In genomic region chr17:76139801-76140660, GRCh38 we compare ENCODE assay signal across 1 cellular context.
TF ChIP-seq lines count a peak whose summit lies in the region.

No MANE protein-coding gene starts in this region.

TF ChIP-seq in WTC11, 78 proteins besides CTCF, POLR2A, EP300 and RAD21 (continued from another document):
- TF ChIP-seq, protein P1, sequence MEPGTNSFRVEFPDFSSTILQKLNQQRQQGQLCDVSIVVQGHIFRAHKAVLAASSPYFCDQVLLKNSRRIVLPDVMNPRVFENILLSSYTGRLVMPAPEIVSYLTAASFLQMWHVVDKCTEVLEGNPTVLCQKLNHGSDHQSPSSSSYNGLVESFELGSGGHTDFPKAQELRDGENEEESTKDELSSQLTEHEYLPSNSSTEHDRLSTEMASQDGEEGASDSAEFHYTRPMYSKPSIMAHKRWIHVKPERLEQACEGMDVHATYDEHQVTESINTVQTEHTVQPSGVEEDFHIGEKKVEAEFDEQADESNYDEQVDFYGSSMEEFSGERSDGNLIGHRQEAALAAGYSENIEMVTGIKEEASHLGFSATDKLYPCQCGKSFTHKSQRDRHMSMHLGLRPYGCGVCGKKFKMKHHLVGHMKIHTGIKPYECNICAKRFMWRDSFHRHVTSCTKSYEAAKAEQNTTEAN (CRISPR knock-in tag; IDR thresholded peaks at IDR 0.05), result 0 out of 2 replicates have a peak, but pooled peaks have one; percentile 67
- TF ChIP-seq JAZF1 (CRISPR knock-in tag; IDR thresholded peaks at IDR 0.05) (no peak), EMX1 (CRISPR knock-in tag; IDR thresholded peaks at IDR 0.05) (no peak), ZBTB21 (CRISPR knock-in tag; IDR thresholded peaks at IDR 0.05; ENCODE audit: borderline replicate concordance) (no peak; the same call in 1 of the 2 replicates), USF2 (CRISPR knock-in tag; IDR thresholded peaks at IDR 0.05) (peak; percentile 38; the same call in 1 of the 2 replicates), FOXK1 (CRISPR knock-in tag; IDR thresholded peaks at IDR 0.05) (peak; percentile 27; the same call in 1 of the 2 replicates)
- TF ChIP-seq, protein P2, sequence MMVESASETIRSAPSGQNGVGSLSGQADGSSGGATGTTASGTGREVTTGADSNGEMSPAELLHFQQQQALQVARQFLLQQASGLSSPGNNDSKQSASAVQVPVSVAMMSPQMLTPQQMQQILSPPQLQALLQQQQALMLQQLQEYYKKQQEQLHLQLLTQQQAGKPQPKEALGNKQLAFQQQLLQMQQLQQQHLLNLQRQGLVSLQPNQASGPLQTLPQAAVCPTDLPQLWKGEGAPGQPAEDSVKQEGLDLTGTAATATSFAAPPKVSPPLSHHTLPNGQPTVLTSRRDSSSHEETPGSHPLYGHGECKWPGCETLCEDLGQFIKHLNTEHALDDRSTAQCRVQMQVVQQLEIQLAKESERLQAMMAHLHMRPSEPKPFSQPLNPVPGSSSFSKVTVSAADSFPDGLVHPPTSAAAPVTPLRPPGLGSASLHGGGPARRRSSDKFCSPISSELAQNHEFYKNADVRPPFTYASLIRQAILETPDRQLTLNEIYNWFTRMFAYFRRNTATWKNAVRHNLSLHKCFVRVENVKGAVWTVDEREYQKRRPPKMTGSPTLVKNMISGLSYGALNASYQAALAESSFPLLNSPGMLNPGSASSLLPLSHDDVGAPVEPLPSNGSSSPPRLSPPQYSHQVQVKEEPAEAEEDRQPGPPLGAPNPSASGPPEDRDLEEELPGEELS (CRISPR knock-in tag; IDR thresholded peaks at IDR 0.05), result peak; percentile 40; the same call in 1 of the 2 replicates
- TF ChIP-seq, protein P3, sequence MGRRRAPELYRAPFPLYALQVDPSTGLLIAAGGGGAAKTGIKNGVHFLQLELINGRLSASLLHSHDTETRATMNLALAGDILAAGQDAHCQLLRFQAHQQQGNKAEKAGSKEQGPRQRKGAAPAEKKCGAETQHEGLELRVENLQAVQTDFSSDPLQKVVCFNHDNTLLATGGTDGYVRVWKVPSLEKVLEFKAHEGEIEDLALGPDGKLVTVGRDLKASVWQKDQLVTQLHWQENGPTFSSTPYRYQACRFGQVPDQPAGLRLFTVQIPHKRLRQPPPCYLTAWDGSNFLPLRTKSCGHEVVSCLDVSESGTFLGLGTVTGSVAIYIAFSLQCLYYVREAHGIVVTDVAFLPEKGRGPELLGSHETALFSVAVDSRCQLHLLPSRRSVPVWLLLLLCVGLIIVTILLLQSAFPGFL (CRISPR knock-in tag; IDR thresholded peaks at IDR 0.05; ENCODE audit: borderline replicate concordance), result no peak
